In the genomic region with DNA sequence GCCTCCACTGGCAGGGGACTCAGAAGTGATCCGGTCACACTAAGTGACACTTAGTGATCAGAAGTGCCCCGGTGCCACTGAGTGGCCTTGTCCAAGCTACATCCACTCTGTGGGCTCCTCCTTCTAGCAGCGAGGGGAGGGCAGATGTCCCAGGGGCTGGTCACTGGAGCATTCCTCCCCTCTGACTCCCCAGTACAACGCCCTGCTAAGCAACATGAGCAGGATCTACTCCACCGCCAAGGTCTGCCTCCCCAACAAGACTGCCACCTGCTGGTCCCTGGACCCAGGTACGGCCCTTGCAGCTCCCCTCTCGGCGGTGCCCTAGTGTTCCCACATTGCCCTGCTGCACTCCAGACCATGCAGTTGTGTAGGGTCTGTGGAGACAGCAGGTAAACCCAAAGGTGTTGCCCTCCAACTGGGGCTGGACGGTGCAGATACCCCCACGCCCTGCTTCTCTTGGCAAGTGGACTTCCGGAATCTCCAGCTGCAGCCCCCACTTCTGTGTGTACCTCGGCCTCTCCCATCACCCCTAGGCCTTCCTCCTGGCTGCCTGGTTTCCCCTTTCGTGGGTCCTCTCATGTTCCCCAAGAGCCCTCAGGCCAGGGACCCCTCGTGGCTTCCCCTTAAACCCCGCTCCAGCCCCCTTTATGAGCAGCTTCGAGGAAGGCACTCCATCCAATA, we compare ENCODE assay signal across 8 cellular contexts.
A peak's percentile ranks its signal among the peaks of the same experiment; 100 is the strongest.
DNase-seq lines count a peak whose midpoint lies in the region; ATAC-seq and TF ChIP-seq lines count a peak whose summit lies in the region.

No MANE protein-coding gene starts in this region.

- H3K4me1 Mint-ChIP-seq in nephron: no peaks in the 10 kb centered on the region

- H3K4me3 Mint-ChIP-seq in nephron: peak overlapping the region; percentile 59 to 74 (median 69)

- no peaks in the 10 kb centered on the region for H3K9me3 Mint-ChIP-seq in nephron

- H3K27ac Mint-ChIP-seq in nephron: no peak overlapping the region

- peaks cover 71% of the 10 kb centered on the region for H3K27me3 Mint-ChIP-seq in nephron (ENCODE audit: low read depth)

- ATAC-seq in GM18867 (IDR thresholded peaks at IDR 0.05; ENCODE audit: unreplicated experiment): peak; percentile 72

- DNase-seq in AG08396 (ENCODE audit: low spot score) (peak; percentile 99), HS-27A (ENCODE audit: low read depth) (peak; percentile 65), OCI-M2 (lab: John Stamatoyannopoulos, UW; ENCODE audit: unreplicated experiment) (peak; percentile 25), activated T-cell treated with anti-CD3 and anti-CD28 coated beads for 48 hours (ENCODE audit: low read depth) (peak; percentile 65), fibroblast of gingiva (ENCODE audit: low read depth) (peak; percentile 91)
- peak; percentile 34 to 59 (median 57) for DNase-seq in stimulated activated naive CD4-positive, alpha-beta T cell (lab: John Stamatoyannopoulos, UW)

- peak; percentile 53 to 71 (median 59) for TF ChIP-seq CTCF in nephron (IDR thresholded peaks at IDR 0.05; ENCODE audit: unreplicated experiment in 3 of 3)

- H3K36me3 Mint-ChIP-seq in nephron (ENCODE audit: low read depth): no peaks in the 10 kb centered on the region

Comparison
In these comparisons a context has a peak if more than half of its experiments do, and no peak if none do; other contexts are left out.
1. Peak in every context shown above with its lines: DNase-seq and ATAC-seq.
2. DNase-seq: peak in every context shown above with its lines; median percentile 99 in AG08396; 91 in fibroblast of gingiva; 65 in HS-27A; 65 in activated T-cell treated with anti-CD3 and anti-CD28 coated beads for 48 hours; 57 in stimulated activated naive CD4-positive, alpha-beta T cell; 25 in OCI-M2.